ENCODE assay signal across 15 cellular contexts in the genomic region with DNA sequence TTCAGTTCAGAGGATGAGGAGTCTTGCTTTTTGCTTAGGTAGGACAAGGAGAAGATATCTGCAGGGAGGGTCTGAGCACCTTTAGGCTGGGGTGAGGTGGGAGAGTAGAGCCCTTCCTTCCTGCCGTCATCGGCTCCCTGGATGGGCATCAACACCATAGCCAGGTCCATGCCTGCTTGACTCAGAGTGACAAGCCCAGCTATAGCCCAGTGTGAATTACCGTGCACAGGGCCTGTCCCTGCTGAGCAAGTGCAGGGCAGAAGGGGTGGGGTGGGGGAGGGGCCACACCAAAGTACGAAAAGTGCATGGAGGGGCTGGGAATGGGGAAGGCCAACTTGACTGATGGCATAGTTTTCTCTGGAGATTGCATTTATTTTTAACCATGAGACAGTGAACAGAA. TPM values are rescaled to one million over a fixed set of nuclear protein-coding genes. Genes with fewer than 3 reads are reported as not detected.
A peak's percentile ranks its signal among the peaks of the same experiment; 100 is the strongest.
DNase-seq lines count a peak whose midpoint lies in the region; ATAC-seq and TF ChIP-seq lines count a peak whose summit lies in the region.
"Had no signal": no experiment of that assay in that cellular context is flagged by ENCODE, and none has a peak within 500 bp of the region (broad histone marks: within the 10 kb centered on the region; RNA-seq: fewer than 3 reads in every experiment).

No MANE protein-coding gene starts in this region.

- peak overlapping the region; percentile 96 for H3K18ac ChIP-seq in IMR-90 (ENCODE audit: low read depth, low read length)

- no peaks in the 10 kb centered on the region for H3K27me3 Mint-ChIP-seq in mesothelial cell of epicardium (ENCODE audit: low read depth)

- H3K4me3 ChIP-seq in IMR-90 (ENCODE audit: insufficient read depth, low read depth, low read length) (no peak overlapping the region), transverse colon (no peak overlapping the region)
- H3K4me3 ChIP-seq: thoracic aorta had no signal

- H2AK9ac ChIP-seq in IMR-90 (replicated peaks; ENCODE audit: low read depth, low read length, poor library complexity), result peak overlapping the region; percentile 86

- H3K4me1 ChIP-seq in IMR-90 (ENCODE audit: control insufficient read depth, insufficient read depth, low read length) (peaks cover 20% of the 10 kb centered on the region), transverse colon (peaks cover 5 to 16% (median 12%) of the 10 kb centered on the region in 4 donors)

- no peak overlapping the region for H3K4me3 Mint-ChIP-seq in mesothelial cell of epicardium

- peak overlapping the region; percentile 87 for H3K56ac ChIP-seq in IMR-90 (ENCODE audit: extremely low read depth, insufficient read depth, low read length)

- peaks cover 44% of the 10 kb centered on the region for H3K36me3 Mint-ChIP-seq in mesothelial cell of epicardium

- H2BK120ac ChIP-seq in IMR-90 (ENCODE audit: low read depth, low read length), result peak overlapping the region; percentile 99

- no peak for TF ChIP-seq EP300 in transverse colon (IDR thresholded peaks at IDR 0.05; ENCODE audit: low read depth)

- TF ChIP-seq POLR2A in IMR-90 (IDR thresholded peaks at IDR 0.05; ENCODE audit: low read depth, low read length) (no peak), transverse colon (IDR thresholded peaks at IDR 0.05) (no peak)

- H3K79me1 ChIP-seq in IMR-90 (ENCODE audit: low read depth in 1 of 2, low read length in 2 of 2), result peaks cover 42 to 78% of the 10 kb centered on the region in 2 experiments

- in situ Hi-C loops in IMR-90 (cut with MboI; ENCODE audit: low sequenced_read_pairs) (no loop called here), transverse colon (cut with MboI; ENCODE audit: low pct_ligation_motif_present in 1 of 4, low pct_unique_long_range_greater_than_20kb in 1 of 4, low sequenced_read_pairs in 3 of 4) (no loop called here)

- H3K27ac Mint-ChIP-seq in mesothelial cell of epicardium, result peak overlapping the region; percentile 97

- ATAC-seq in IMR-90 (ENCODE audit: low read depth) (peak; percentile 52), HG03378 (IDR thresholded peaks at IDR 0.05; ENCODE audit: unreplicated experiment) (no peak)

- peak overlapping the region; percentile 52 to 96 for H4K8ac ChIP-seq in IMR-90 (ENCODE audit: low read depth in 2 of 2, low read length in 2 of 2)

- H4K91ac ChIP-seq in IMR-90 (ENCODE audit: insufficient read depth, low read depth, low read length), result peak overlapping the region; percentile 99

- peak overlapping the region; percentile 100 for H2BK5ac ChIP-seq in IMR-90 (ENCODE audit: low read depth, low read length, poor library complexity, severe bottlenecking)

- H3K9me3 Mint-ChIP-seq in mesothelial cell of epicardium, result peaks cover 24% of the 10 kb centered on the region

- H3K27ac ChIP-seq in IMR-90 (ENCODE audit: insufficient read depth, low read length) (peak overlapping the region; percentile 94), epithelial cell of prostate (peak overlapping the region; percentile 51), transverse colon (peak overlapping the region; percentile 71 to 82 (median 80))
- H3K27ac ChIP-seq: thoracic aorta had no signal

- H4K5ac ChIP-seq in IMR-90 (ENCODE audit: low read depth, low read length), result peak overlapping the region; percentile 99

- no TSS peak for BruUV-seq in IMR-90 (replicated peaks; lab: Mats Ljungman, UMichigan)

- H3K4me2 ChIP-seq in IMR-90 (ENCODE audit: low read depth, low read length), result peak overlapping the region; percentile 77

- intact Hi-C loops in IMR-90 (cut with micrococcal nuclease), result loop anchor here (2.0 to 10.0 kb wide), 3 partner anchors 35 to 353 kb away; no protein-coding TSS in a partner anchor
- intact Hi-C loops in transverse colon (cut with DNase I; ENCODE audit: low total_unique reads), result no loop called here

- H3K9ac ChIP-seq in IMR-90 (ENCODE audit: low read depth, low read length), result peak overlapping the region; percentile 50

- H3K4me1 Mint-ChIP-seq in mesothelial cell of epicardium, result peaks cover 36% of the 10 kb centered on the region

- H3K14ac ChIP-seq in IMR-90 (replicated peaks; ENCODE audit: low read depth, low read length), result peak overlapping the region; percentile 93

- H3K9me3 ChIP-seq in IMR-90 (ENCODE audit: control insufficient read depth, insufficient read depth, low read length), result peaks cover 8% of the 10 kb centered on the region
- H3K9me3 ChIP-seq in transverse colon, result peaks cover 10 to 12% of the 10 kb centered on the region in 2 donors

- H2BK15ac ChIP-seq in IMR-90 (ENCODE audit: low read depth, low read length), result peak overlapping the region; percentile 78; the same call in 2 of the 3 replicates

- H3K27me3 ChIP-seq in IMR-90 (ENCODE audit: control insufficient read depth, insufficient read depth, low read length) (no peaks in the 10 kb centered on the region), transverse colon (no peaks in the 10 kb centered on the region)

- no peak for TF ChIP-seq RAD21 in IMR-90 (IDR thresholded peaks at IDR 0.05; ENCODE audit: low read length)

- H2AK5ac ChIP-seq in IMR-90 (ENCODE audit: low read depth, low read length), result peak overlapping the region; percentile 97

- H3K9me1 ChIP-seq in IMR-90 (ENCODE audit: insufficient read depth, low read length), result peaks cover 29% of the 10 kb centered on the region

- DNase-seq in IMR-90 (peak; percentile 55), epithelial cell of prostate (ENCODE audit: low read depth, low spot score) (no peak), mesothelial cell of epicardium (ENCODE audit: low spot score in 2 of 2, unreplicated experiment in 2 of 2) (no peak), transverse colon (no peak), NCI-H345 treated with DMSO at 0.1 percent for 48 hours (lab: John Stamatoyannopoulos, UW; ENCODE audit: unreplicated experiment) (no peak), NCI-H510A (lab: John Stamatoyannopoulos, UW) (no peak), GF-D8 (lab: John Stamatoyannopoulos, UW) (no peak)
- DNase-seq: activated CD4-positive, alpha-beta T cell treated with anti-CD3 and anti-CD28 coated beads, Interleukin-2, amount 50 U/mL, for 48 hours; MM.1S; OCI-M1; T-helper 2 cell had no signal

- peak overlapping the region; percentile 99 for H2BK20ac ChIP-seq in IMR-90 (ENCODE audit: low read depth, low read length)

- H3K23ac ChIP-seq in IMR-90 (ENCODE audit: low read depth, low read length), result peak overlapping the region; percentile 83

- TF ChIP-seq CTCF in IMR-90 (conservative IDR thresholded peaks at IDR 0.05; ENCODE audit: low read depth, low read length) (no peak), mesothelial cell of epicardium (IDR thresholded peaks at IDR 0.05; ENCODE audit: unreplicated experiment) (no peak), transverse colon (IDR thresholded peaks at IDR 0.05) (no peak)

- CTCF ChIA-PET in IMR-90 (lab: Yijun Ruan, JAX), result interaction anchor here (0.9 kb wide), 1 partner anchor 17 kb away, joined by 3 read pairs; no protein-coding TSS in a partner anchor

- H4K20me1 ChIP-seq in IMR-90 (ENCODE audit: insufficient read depth, low read length), result peaks cover 7% of the 10 kb centered on the region; the same call in 1 of the 2 replicates

- dilution Hi-C loops in IMR-90 (cut with HindIII; ENCODE audit: low sequenced_read_pairs, unreplicated experiment), result no loop called here

- no CpG with 5 or more reads among the region's 4 CpGs for WGBS in IMR-90 (ENCODE audit: extremely low coverage in 2 of 2, insufficient read length in 1 of 2), 2 experiments
- 61% methylated on average over 4 of the region's 4 CpGs; no CpG with 5 or more reads in 1 of the 2 donors for WGBS in transverse colon (ENCODE audit: low coverage in 1 of 2), 2 donors

- peak overlapping the region; percentile 46 for H2AFZ ChIP-seq in IMR-90 (replicated peaks; ENCODE audit: low read length, poor library complexity)

- POLR2A ChIA-PET in IMR-90 (lab: Charles Lee; ENCODE audit: unreplicated experiment), result no interaction called here

- H3K36me3 ChIP-seq in IMR-90 (ENCODE audit: control insufficient read depth, insufficient read depth, low read length) (peaks cover 5% of the 10 kb centered on the region), transverse colon (no peaks in the 10 kb centered on the region)
- H3K36me3 ChIP-seq: thoracic aorta had no signal

- H3K4ac ChIP-seq in IMR-90 (ENCODE audit: low read depth, low read length), result peak overlapping the region; percentile 99

TF ChIP-seq in IMR-90, 13 proteins besides CTCF, POLR2A, EP300 and RAD21:
- TF ChIP-seq RFX5 (IDR thresholded peaks at IDR 0.05; ENCODE audit: low read depth, low read length) (no peak), SMC3 (IDR thresholded peaks at IDR 0.05; ENCODE audit: low read depth, low read length) (no peak)
TF ChIP-seq in IMR-90: peak in this region for 0.

RNA-seq across cellular contexts. Expression of a gene that starts 30.3 kb away (rescaled TPM):
- total RNA-seq in IMR-90 (2012; rRNA removed) (not detected in 2 replicates), mesothelial cell of epicardium (not detected in 3 replicates), transverse colon (not detected)
- polyA plus RNA-seq in IMR-90 (2012; rRNA removed), result not detected in 2 replicates
- not detected in 2 replicates for polyA plus RNA-seq in IMR-90 (2012; cell fraction: cytosol; rRNA removed)
- polyA plus RNA-seq in IMR-90 (2012; cell fraction: nucleus; rRNA removed; ENCODE audit: low replicate concordance), result not detected in 2 replicates
- total RNA-seq: endothelial cell of umbilical vein, mucosa of gallbladder, thoracic aorta had no signal
- polyA plus RNA-seq: endothelial cell of umbilical vein had no signal
